Comparison of ENCODE assay signal across 13 cellular contexts in genomic region chr5:91144491-91145232, GRCh38.
DNase-seq lines count a peak whose midpoint lies in the region; ATAC-seq and TF ChIP-seq lines count a peak whose summit lies in the region.
"Had no signal": no experiment of that assay in that cellular context is flagged by ENCODE, and none has a peak within 500 bp of the region (broad histone marks: within the 10 kb centered on the region; RNA-seq: fewer than 3 reads in every experiment).

No MANE protein-coding gene starts in this region.

- TF ChIP-seq CTCF in coronary artery (IDR thresholded peaks at IDR 0.05) (no peak), WTC11 (IDR thresholded peaks at IDR 0.05) (no peak), type B pancreatic cell (conservative IDR thresholded peaks at IDR 0.05) (no peak)

- H3K9me3 Mint-ChIP-seq in WTC11 (peaks cover 19% of the 10 kb centered on the region), type B pancreatic cell (no peaks in the 10 kb centered on the region)
- H3K9me3 Mint-ChIP-seq: activated CD4-positive, alpha-beta memory T cell treated with anti-CD3 and anti-CD28 coated beads for 36 hours had no signal

- ATAC-seq in WTC11: no peak

- H3K4me1 Mint-ChIP-seq in WTC11 (peaks cover 37% of the 10 kb centered on the region), type B pancreatic cell (ENCODE audit: unreplicated experiment) (peaks cover 19% of the 10 kb centered on the region)

- H3K27me3 Mint-ChIP-seq in WTC11 (ENCODE audit: low read depth) (no peaks in the 10 kb centered on the region; the same call in 1 of the 2 replicates), type B pancreatic cell (no peaks in the 10 kb centered on the region)

- peak overlapping the region; percentile 33 for H3K4me3 ChIP-seq in coronary artery
- H3K4me3 ChIP-seq in mucosa of rectum (ENCODE audit: low read length in 2 of 2): no peak overlapping the region
- H3K4me3 ChIP-seq in subcutaneous abdominal adipose tissue (ENCODE audit: low read depth in 1 of 5, low read length in 5 of 5): peak overlapping the region; percentile 1 to 24 (median 7)

- H3K36me3 Mint-ChIP-seq in WTC11: peaks cover 20% of the 10 kb centered on the region
- no peaks in the 10 kb centered on the region for H3K36me3 Mint-ChIP-seq in type B pancreatic cell
- H3K36me3 Mint-ChIP-seq: activated CD4-positive, alpha-beta memory T cell treated with anti-CD3 and anti-CD28 coated beads for 36 hours had no signal

- POLR2A ChIA-PET in WTC11 (lab: Charles Lee): no interaction called here

- no peaks in the 10 kb centered on the region for H3K27me3 ChIP-seq in mucosa of rectum (ENCODE audit: control insufficient read depth in 2 of 2, insufficient read depth in 2 of 2, low read length in 2 of 2)
- H3K27me3 ChIP-seq in subcutaneous abdominal adipose tissue (ENCODE audit: control insufficient read depth in 5 of 5, insufficient read depth in 4 of 5, low read length in 5 of 5): no peaks in the 10 kb centered on the region

- H3K4me3 Mint-ChIP-seq in WTC11: no peak overlapping the region
- no peak overlapping the region for H3K4me3 Mint-ChIP-seq in type B pancreatic cell
- H3K4me3 Mint-ChIP-seq: activated CD4-positive, alpha-beta memory T cell treated with anti-CD3 and anti-CD28 coated beads for 36 hours; H9 had no signal

- no peaks in the 10 kb centered on the region for H3K36me3 ChIP-seq in mucosa of rectum (ENCODE audit: control insufficient read depth in 2 of 2, insufficient read depth in 2 of 2, low read length in 2 of 2)
- H3K36me3 ChIP-seq in subcutaneous abdominal adipose tissue (ENCODE audit: control insufficient read depth in 5 of 5, insufficient read depth in 5 of 5, low read length in 5 of 5): no peaks in the 10 kb centered on the region

- no peak overlapping the region for H3K9ac ChIP-seq in mucosa of rectum (ENCODE audit: low read depth in 1 of 2, low read length in 2 of 2)
- peak overlapping the region in 1 of 5 donors; percentile 35 for H3K9ac ChIP-seq in subcutaneous abdominal adipose tissue (ENCODE audit: low read length in 5 of 5)

- no peaks in the 10 kb centered on the region for H3K9me3 ChIP-seq in mucosa of rectum (ENCODE audit: control insufficient read depth in 2 of 2, low read length in 2 of 2)
- no peaks in the 10 kb centered on the region for H3K9me3 ChIP-seq in subcutaneous abdominal adipose tissue (ENCODE audit: control insufficient read depth in 5 of 5, low read length in 5 of 5)

- DNase-seq in NCI-H748 treated with DMSO at 0.1 percent for 48 hours (lab: John Stamatoyannopoulos, UW): peak; percentile 70
- no peak for DNase-seq in coronary artery (ENCODE audit: low spot score)
- no peak for DNase-seq in glomerular visceral epithelial cell (ENCODE audit: extremely low spot score)
- no peak for DNase-seq in SKM-1 treated with dmso at 0.1 percent for 144 hours (lab: John Stamatoyannopoulos, UW; ENCODE audit: unreplicated experiment)
- DNase-seq in WTC11 (ENCODE audit: low spot score): no peak
- no peak for DNase-seq in type B pancreatic cell (ENCODE audit: extremely low spot score, unreplicated experiment)
- DNase-seq: activated CD4-positive, alpha-beta memory T cell treated with anti-CD3 and anti-CD28 coated beads for 36 hours; activated effector memory CD4-positive, alpha-beta T cell treated with Interleukin-2 at 50 U/mL for 16 hours; H9; NCI-H526 treated with DMSO at 0.1 percent for 48 hours; SHP77 had no signal

- CTCF ChIA-PET in WTC11 (lab: Charles Lee): interaction anchor here (1.4 kb wide), 1 partner anchor 213 kb away, joined by 3 read pairs; no protein-coding TSS in a partner anchor

- H3K27ac Mint-ChIP-seq in WTC11 (no peak overlapping the region; the same call in 1 of the 2 replicates), type B pancreatic cell (no peak overlapping the region)
- H3K27ac Mint-ChIP-seq: activated CD4-positive, alpha-beta memory T cell treated with anti-CD3 and anti-CD28 coated beads for 36 hours had no signal

- H3K4me1 ChIP-seq in mucosa of rectum (ENCODE audit: control insufficient read depth in 2 of 2, insufficient read depth in 2 of 2, low read length in 2 of 2) (peaks cover 4 to 7% of the 10 kb centered on the region in 2 donors), subcutaneous abdominal adipose tissue (ENCODE audit: control insufficient read depth in 5 of 5, insufficient read depth in 5 of 5, low read length in 5 of 5) (peaks cover 2 to 55% (median 44%) of the 10 kb centered on the region in 5 donors)

- H3K27ac ChIP-seq in coronary artery (peak overlapping the region; percentile 28 to 44), mucosa of rectum (ENCODE audit: low read depth in 2 of 2, low read length in 2 of 2) (peak overlapping the region; percentile 1 to 37), subcutaneous abdominal adipose tissue (ENCODE audit: low read depth, low read length) (peak overlapping the region; percentile 38)

TF ChIP-seq in WTC11, 78 proteins besides CTCF, POLR2A, EP300 and RAD21:
- TF ChIP-seq NR3C1 (CRISPR knock-in tag; conservative IDR thresholded peaks at IDR 0.05; ENCODE audit: low read depth) (no peak), SMAD3 (CRISPR knock-in tag; IDR thresholded peaks at IDR 0.05; ENCODE audit: borderline replicate concordance) (no peak), ZNF219 (CRISPR knock-in tag; IDR thresholded peaks at IDR 0.05; ENCODE audit: borderline replicate concordance) (no peak), ZBTB21 (CRISPR knock-in tag; IDR thresholded peaks at IDR 0.05; ENCODE audit: borderline replicate concordance) (no peak), ZBTB43 (CRISPR knock-in tag; IDR thresholded peaks at IDR 0.05) (no peak), ZSCAN18 (CRISPR knock-in tag; IDR thresholded peaks at IDR 0.05) (no peak), FOXJ3 (CRISPR knock-in tag; IDR thresholded peaks at IDR 0.05; ENCODE audit: borderline replicate concordance) (no peak)

Comparison
In these comparisons a context has a peak if more than half of its experiments do, and no peak if none do; other contexts are left out.
1. H3K4me3 ChIP-seq: peak in coronary artery (single experiment) and subcutaneous abdominal adipose tissue (5 of 5); none in mucosa of rectum (0 of 2).
2. Peak in every context shown above with its lines, with median percentiles within 50 percentile points of each other: H3K27ac ChIP-seq.